ENCODE assay signal across 8 cellular contexts in the genomic region with DNA sequence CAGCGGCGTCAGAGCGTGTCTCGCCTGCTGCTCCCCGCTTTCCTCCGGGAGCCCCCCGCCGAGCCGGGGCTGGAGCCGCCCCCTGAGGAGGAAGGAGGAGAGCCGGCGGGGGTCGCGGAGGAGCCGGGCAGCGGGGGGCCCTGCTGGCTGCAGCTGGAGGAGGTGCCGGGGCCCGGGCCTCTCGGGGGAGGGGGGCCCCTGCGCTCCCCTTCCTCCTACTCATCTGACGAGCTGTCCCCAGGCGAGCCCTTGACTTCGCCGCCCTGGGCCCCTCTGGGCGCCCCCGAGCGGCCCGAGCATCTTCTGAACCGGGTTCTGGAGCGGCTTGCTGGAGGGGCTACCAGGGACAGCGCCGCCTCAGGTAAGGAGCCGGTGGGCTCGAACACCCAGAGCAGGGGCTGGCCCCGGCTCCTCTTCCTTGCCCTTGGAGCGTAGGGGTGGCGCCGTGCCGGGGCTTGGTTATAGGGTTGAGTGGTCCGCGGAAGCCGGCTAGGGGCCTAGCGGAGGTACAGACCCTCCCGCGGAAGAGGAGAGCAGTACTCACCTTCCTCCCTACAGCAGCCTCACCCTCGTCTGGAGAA. TPM values are rescaled to one million over a fixed set of nuclear protein-coding genes. Genes with fewer than 3 reads are reported as not detected.
A peak's percentile ranks its signal among the peaks of the same experiment; 100 is the strongest.
DNase-seq lines count a peak whose midpoint lies in the region; ATAC-seq and TF ChIP-seq lines count a peak whose summit lies in the region.

No MANE protein-coding gene starts in this region.

- H3K27me3 ChIP-seq in dorsolateral prefrontal cortex = no peaks in the 10 kb centered on the region
- H3K27me3 ChIP-seq in naive thymus-derived CD4-positive, alpha-beta T cell (ENCODE audit: control insufficient read depth in 2 of 2, insufficient read depth in 2 of 2, low read length in 2 of 2) = no peaks in the 10 kb centered on the region

- no peak for ATAC-seq in stimulated activated naive CD8-positive, alpha-beta T cell treated with anti-CD3 and anti-CD28 coated beads, Interleukin-15, Interleukin-2, amounts not matched to agents 100 U/mL and 50 U/mL, for 24 hours
- ATAC-seq in naive thymus-derived CD4-positive, alpha-beta T cell = no peak
- no peak for ATAC-seq in GM19452 (IDR thresholded peaks at IDR 0.05; ENCODE audit: unreplicated experiment)

- no peaks in the 10 kb centered on the region for H3K9me3 ChIP-seq in naive thymus-derived CD4-positive, alpha-beta T cell (ENCODE audit: control insufficient read depth in 2 of 3, low read length in 3 of 3)

- H3K27ac ChIP-seq in dorsolateral prefrontal cortex = peak overlapping the region in 58 of 59 donors; percentile 1 to 94 (median 80)
- no peak overlapping the region for H3K27ac ChIP-seq in naive thymus-derived CD4-positive, alpha-beta T cell (ENCODE audit: low read depth, low read length)

- peaks cover 11% of the 10 kb centered on the region for H3K4me1 Mint-ChIP-seq in stimulated activated naive CD8-positive, alpha-beta T cell treated with anti-CD3 and anti-CD28 coated beads, Interleukin-15, Interleukin-2, amounts not matched to agents 100 ng/mL and 50 ng/mL, for 24 hours (ENCODE audit: low read depth)
- peaks cover 6 to 12% (median 9%) of the 10 kb centered on the region in 7 donors for H3K4me1 Mint-ChIP-seq in naive thymus-derived CD4-positive, alpha-beta T cell

- H3K4me1 ChIP-seq in naive thymus-derived CD4-positive, alpha-beta T cell (ENCODE audit: control insufficient read depth in 2 of 2, insufficient read depth in 2 of 2, low read length in 2 of 2) = peaks cover 5% of the 10 kb centered on the region in 2 donors

- H3K9me3 Mint-ChIP-seq in stimulated activated naive CD8-positive, alpha-beta T cell treated with anti-CD3 and anti-CD28 coated beads, Interleukin-15, Interleukin-2, amounts not matched to agents 100 ng/mL and 50 ng/mL, for 24 hours = no peaks in the 10 kb centered on the region
- no peaks in the 10 kb centered on the region for H3K9me3 Mint-ChIP-seq in naive thymus-derived CD4-positive, alpha-beta T cell

- TF ChIP-seq CTCF in dorsolateral prefrontal cortex (IDR thresholded peaks at IDR 0.05 in 54 of 56, conservative IDR thresholded peaks at IDR 0.05 in 2 of 56; ENCODE audit: low read depth in 1 of 56, partially characterized antibody in 56 of 56) = peak in 1 of 56 donors; percentile 12

- H3K4me3 Mint-ChIP-seq in stimulated activated naive CD8-positive, alpha-beta T cell treated with anti-CD3 and anti-CD28 coated beads, Interleukin-15, Interleukin-2, amounts not matched to agents 100 ng/mL and 50 ng/mL, for 24 hours = peak overlapping the region; percentile 49
- H3K4me3 Mint-ChIP-seq in naive thymus-derived CD4-positive, alpha-beta T cell = peak overlapping the region; percentile 25 to 78 (median 54)

- no peak for DNase-seq in stimulated activated naive CD8-positive, alpha-beta T cell treated with anti-CD3 and anti-CD28 coated beads, Interleukin-15, Interleukin-2, amounts not matched to agents 100 U/mL and 50 U/mL, for 24 hours
- DNase-seq in dorsolateral prefrontal cortex (peak in 2 of 10 donors; percentile 19 to 50), dermis blood vessel endothelial cell (no peak), HuH-7 (ENCODE audit: low spot score) (no peak), amygdala (lab: John Stamatoyannopoulos, UW) (no peak)
- peak in 2 of 9 donors; percentile 3 to 6 for DNase-seq in naive thymus-derived CD4-positive, alpha-beta T cell

- no peaks in the 10 kb centered on the region for H3K27me3 Mint-ChIP-seq in stimulated activated naive CD8-positive, alpha-beta T cell treated with anti-CD3 and anti-CD28 coated beads, Interleukin-15, Interleukin-2, amounts not matched to agents 100 ng/mL and 50 ng/mL, for 24 hours
- no peaks in the 10 kb centered on the region for H3K27me3 Mint-ChIP-seq in naive thymus-derived CD4-positive, alpha-beta T cell

- CTCF ChIA-PET in naive thymus-derived CD4-positive, alpha-beta T cell (lab: Charles Lee) = no interaction called here

- H3K4me3 ChIP-seq in dorsolateral prefrontal cortex = peak overlapping the region in 58 of 59 donors; percentile 44 to 74 (median 60)
- H3K4me3 ChIP-seq in naive thymus-derived CD4-positive, alpha-beta T cell (ENCODE audit: low read length) = no peak overlapping the region

- intact Hi-C loops in dorsolateral prefrontal cortex (cut with DNase I) = loop anchor here in 1 of 2 donors (5.0 kb wide), 1 partner anchor 161 kb away; a partner anchor contains a TSS
- intact Hi-C loops in naive thymus-derived CD4-positive, alpha-beta T cell (cut with micrococcal nuclease) = no loop called here

- peaks cover 20% of the 10 kb centered on the region for H3K36me3 Mint-ChIP-seq in stimulated activated naive CD8-positive, alpha-beta T cell treated with anti-CD3 and anti-CD28 coated beads, Interleukin-15, Interleukin-2, amounts not matched to agents 100 ng/mL and 50 ng/mL, for 24 hours (ENCODE audit: low read depth)
- H3K36me3 Mint-ChIP-seq in naive thymus-derived CD4-positive, alpha-beta T cell = peaks cover 0 to 18% (median 3%) of the 10 kb centered on the region in 5 donors

- POLR2A ChIA-PET in naive thymus-derived CD4-positive, alpha-beta T cell (lab: Charles Lee) = interaction anchor here (0.8 kb wide), 1 partner anchor 40 kb away, joined by 3 read pairs; a partner anchor contains a TSS

- H3K27ac Mint-ChIP-seq in stimulated activated naive CD8-positive, alpha-beta T cell treated with anti-CD3 and anti-CD28 coated beads, Interleukin-15, Interleukin-2, amounts not matched to agents 100 ng/mL and 50 ng/mL, for 24 hours = no peak overlapping the region
- H3K27ac Mint-ChIP-seq in naive thymus-derived CD4-positive, alpha-beta T cell = no peak overlapping the region

- H3K36me3 ChIP-seq in naive thymus-derived CD4-positive, alpha-beta T cell (ENCODE audit: control insufficient read depth in 2 of 3, insufficient read depth in 3 of 3, low read length in 3 of 3) = no peaks in the 10 kb centered on the region

RNA-seq across cellular contexts. Expression of a gene that starts 0.8 kb away (rescaled TPM):
- 100 to 1,000 TPM in 59 of 120 experiments, 10 to 100 TPM in 61; 31.7 to 151 (median 99.5) TPM for total RNA-seq in dorsolateral prefrontal cortex
- total RNA-seq in naive thymus-derived CD4-positive, alpha-beta T cell = 10 to 100 TPM in 1 of 5 experiments, 1 to 10 TPM in 4; 5.0 to 10.7 (median 6.3) TPM
- polyA plus RNA-seq in naive thymus-derived CD4-positive, alpha-beta T cell = under 1 TPM; 0.24 to 0.47 TPM
- total RNA-seq in dermis blood vessel endothelial cell = 1.4 and 1.9 TPM in 2 replicates

RNA-seq across cellular contexts. Expression of a gene that starts 37.8 kb away (rescaled TPM):
- 100 to 1,000 TPM in 119 of 120 experiments, 10 to 100 TPM in 1; 95.0 to 216 (median 136) TPM for total RNA-seq in dorsolateral prefrontal cortex
- 100 to 1,000 TPM in 4 of 5 experiments, 10 to 100 TPM in 1; 93.4 to 160 (median 144) TPM for total RNA-seq in naive thymus-derived CD4-positive, alpha-beta T cell
- 10 to 100 TPM; 43.5 to 51.5 TPM for polyA plus RNA-seq in naive thymus-derived CD4-positive, alpha-beta T cell
- 26.4 and 31.6 TPM in 2 replicates for total RNA-seq in dermis blood vessel endothelial cell

RNA-seq across cellular contexts. Expression of a gene that starts 41.0 kb away (rescaled TPM):
- total RNA-seq in dorsolateral prefrontal cortex = 100 to 1,000 TPM in 2 of 120 experiments, 10 to 100 TPM in 118; 48.9 to 103 (median 73.2) TPM
- total RNA-seq in naive thymus-derived CD4-positive, alpha-beta T cell = 10 to 100 TPM; 24.8 to 31.8 (median 28.6) TPM
- polyA plus RNA-seq in naive thymus-derived CD4-positive, alpha-beta T cell = 1 to 10 TPM; 5.0 to 8.7 TPM
- 8.5 and 15.5 TPM in 2 replicates for total RNA-seq in dermis blood vessel endothelial cell

RNA-seq across cellular contexts. Expression of a gene that starts 56.3 kb away (rescaled TPM):
- 100 to 1,000 TPM in 116 of 120 experiments, 10 to 100 TPM in 4; 87.8 to 143 (median 120) TPM for total RNA-seq in dorsolateral prefrontal cortex
- 100 to 1,000 TPM in 4 of 5 experiments, 10 to 100 TPM in 1; 97.0 to 145 (median 113) TPM for total RNA-seq in naive thymus-derived CD4-positive, alpha-beta T cell
- polyA plus RNA-seq in naive thymus-derived CD4-positive, alpha-beta T cell = 10 to 100 TPM in 1 of 2 donors, 1 to 10 TPM in 1; 8.0 to 11.3 TPM
- 50.2 and 54.1 TPM in 2 replicates for total RNA-seq in dermis blood vessel endothelial cell
